Comparison of ENCODE assay signal across 1 cellular context in the genomic region with DNA sequence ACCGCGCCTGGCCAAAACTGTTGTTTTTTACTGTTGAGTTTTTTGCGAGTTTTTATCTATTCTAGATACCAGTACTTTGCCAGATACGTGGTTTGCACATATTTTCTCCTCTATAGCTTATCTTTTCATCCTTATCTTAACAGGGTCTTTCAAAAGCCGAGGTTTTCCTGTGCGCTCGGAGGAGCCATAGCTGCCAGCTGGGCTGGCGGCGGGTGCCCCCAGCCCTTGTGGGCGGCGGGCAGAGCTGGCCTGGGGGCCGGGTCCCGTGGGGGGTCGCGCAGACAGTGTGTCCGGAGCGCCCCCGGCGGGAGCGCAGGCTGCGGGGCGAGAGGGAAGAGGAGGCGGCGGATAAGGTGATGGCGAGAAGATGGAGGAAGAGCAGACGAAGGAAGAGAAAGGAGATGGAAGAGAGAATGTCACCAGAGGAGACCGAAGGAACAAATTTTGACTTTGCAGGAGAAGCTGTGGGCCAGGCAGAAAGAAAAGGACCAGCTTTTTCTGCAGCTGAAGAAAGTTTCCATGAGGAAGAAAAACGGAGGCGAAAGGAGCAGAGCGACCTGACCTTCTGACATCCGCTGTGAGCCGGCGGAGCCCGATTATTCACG.
TF ChIP-seq lines count a peak whose summit lies in the region.

No MANE protein-coding gene starts in this region.

TF ChIP-seq in H1, 55 proteins besides CTCF, POLR2A, EP300 and RAD21:
- TF ChIP-seq KDM4A (IDR thresholded peaks at IDR 0.05; ENCODE audit: low read depth, low read length, severe bottlenecking) (no peak), TAF1 (IDR thresholded peaks at IDR 0.05; ENCODE audit: low read depth, low read length) (no peak), JUND (IDR thresholded peaks at IDR 0.05; ENCODE audit: low read length) (no peak), POU5F1 (IDR thresholded peaks at IDR 0.05; ENCODE audit: low read depth, low read length) (no peak), CBX5 (IDR thresholded peaks at IDR 0.05; ENCODE audit: low read depth, low read length) (no peak), CTBP2 (IDR thresholded peaks at IDR 0.05; ENCODE audit: borderline replicate concordance, insufficient read depth, insufficient read length, low read length) (no peak), EZH2 (IDR thresholded peaks at IDR 0.05; ENCODE audit: low read depth, low read length, severe bottlenecking) (no peak), SUZ12 (IDR thresholded peaks at IDR 0.05; ENCODE audit: low read length) (no peak), ASH2L (IDR thresholded peaks at IDR 0.05; ENCODE audit: low read length) (no peak), RBBP5 (IDR thresholded peaks at IDR 0.05; ENCODE audit: borderline replicate concordance, low read depth, low read length) (no peak), KDM1A (IDR thresholded peaks at IDR 0.05; ENCODE audit: borderline replicate concordance, low read length) (no peak), TCF12 (IDR thresholded peaks at IDR 0.05; ENCODE audit: low read depth, low read length) (no peak), TEAD4 (IDR thresholded peaks at IDR 0.05; ENCODE audit: low read depth, low read length) (no peak), TBP (IDR thresholded peaks at IDR 0.05; ENCODE audit: low read depth, low read length) (no peak), SP4 (IDR thresholded peaks at IDR 0.05; ENCODE audit: low read length) (no peak)
